8 cellular contexts compared by ENCODE assay signal in the genomic region with DNA sequence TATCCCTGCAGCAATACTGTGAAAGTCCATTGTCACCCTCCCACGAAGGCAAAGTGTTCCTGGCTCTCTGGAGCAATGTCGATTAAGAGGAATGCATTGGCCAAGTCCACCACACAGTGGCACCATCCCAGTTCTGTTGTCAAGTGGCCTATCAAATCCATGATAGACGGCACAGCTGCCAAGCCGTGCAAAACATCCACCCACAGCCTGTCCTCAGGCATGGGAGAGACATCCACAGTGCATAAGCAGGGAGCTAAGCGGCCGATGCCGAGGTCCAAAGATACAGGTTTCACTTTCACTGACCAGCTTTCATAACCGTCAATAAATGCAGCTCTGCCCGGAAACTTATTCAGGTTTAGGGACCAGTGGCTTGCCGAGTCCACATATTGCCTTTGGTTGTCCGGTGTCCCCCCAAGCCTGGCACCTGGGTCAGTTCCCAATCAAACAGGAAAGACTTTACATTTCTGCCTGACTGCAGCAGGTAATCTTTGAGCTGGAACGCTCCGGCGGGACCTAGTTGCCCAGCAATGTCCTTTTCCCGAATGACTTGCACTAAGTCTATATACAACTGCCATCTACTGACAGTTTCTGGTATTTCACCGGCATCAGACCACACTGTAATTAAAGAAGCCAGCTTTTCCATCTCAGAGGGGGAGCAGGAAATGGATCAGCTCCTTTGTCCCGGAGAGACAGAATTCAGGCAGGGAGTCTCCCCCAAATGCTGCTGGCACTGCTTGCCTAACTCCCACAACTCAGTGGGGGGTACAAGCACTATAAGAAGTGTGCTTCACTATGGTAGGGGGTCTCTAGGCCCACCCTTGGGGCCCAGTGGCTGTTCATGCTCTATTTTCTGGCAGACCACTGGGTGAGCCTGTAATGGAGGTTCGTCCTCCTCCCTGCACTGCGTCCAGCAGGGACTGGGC. TPM values are rescaled to one million over a fixed set of nuclear protein-coding genes. Genes with fewer than 3 reads are reported as not detected.
A peak's percentile ranks its signal among the peaks of the same experiment; 100 is the strongest.
DNase-seq lines count a peak whose midpoint lies in the region; ATAC-seq, FAIRE-seq and TF ChIP-seq lines count a peak whose summit lies in the region.

No MANE protein-coding gene starts in this region.

- TF ChIP-seq POLR2A in GM12892 (IDR thresholded peaks at IDR 0.05; ENCODE audit: low read depth, low read length) = no peak

- H3K4me1 Mint-ChIP-seq in chondrocyte (ENCODE audit: low read depth) = peaks cover 32% of the 10 kb centered on the region

- H3K4me3 Mint-ChIP-seq in chondrocyte (ENCODE audit: unreplicated experiment) = peak overlapping the region; percentile 92

- peak overlapping the region; percentile 97 for H3K27ac Mint-ChIP-seq in chondrocyte (ENCODE audit: unreplicated experiment)

- H3K27me3 Mint-ChIP-seq in chondrocyte (ENCODE audit: low read depth) = no peaks in the 10 kb centered on the region

- H3K36me3 Mint-ChIP-seq in chondrocyte (ENCODE audit: low read depth) = no peaks in the 10 kb centered on the region

- ATAC-seq in HG03139 (IDR thresholded peaks at IDR 0.05; ENCODE audit: unreplicated experiment) = peak; percentile 74
- ATAC-seq in HG03025 (IDR thresholded peaks at IDR 0.05; ENCODE audit: low FRiP score, unreplicated experiment) = no peak

- H3K9me3 Mint-ChIP-seq in chondrocyte (ENCODE audit: low read depth) = no peaks in the 10 kb centered on the region

- peak; percentile 38 for DNase-seq in GM12892 (ENCODE audit: insufficient read length)
- peak; percentile 86 for DNase-seq in NCI-H345 (lab: John Stamatoyannopoulos, UW)
- DNase-seq in activated CD4-positive, CD25-positive, alpha-beta regulatory T cell treated with anti-CD3 and anti-CD28 coated beads, Interleukin-2, amount 50 U/mL, for 72 hours = peak; percentile 61
- no peak for DNase-seq in chondrocyte (ENCODE audit: low spot score)
- DNase-seq in islet precursor cell = peak; percentile 88
- peak; percentile 73 for DNase-seq in smooth muscle cell of the brain vasculature (ENCODE audit: low read depth, low spot score)

- FAIRE-seq in GM12892 (lab: Jason Lieb, UNC) = peak; percentile 79

- TF ChIP-seq CTCF in chondrocyte (IDR thresholded peaks at IDR 0.05) = peak; percentile 85

RNA-seq across cellular contexts. Expression of a gene that starts 6.3 kb away (rescaled TPM):
- 3.2 TPM for polyA plus RNA-seq in GM12892 (2012; ENCODE audit: missing spikeins)
- 4.9 to 7.8 TPM (median 5.5 TPM) in 3 replicates for total RNA-seq in chondrocyte

RNA-seq across cellular contexts. Expression of a gene that starts 20.1 kb away (rescaled TPM):
- 1.6 TPM for polyA plus RNA-seq in GM12892 (2012; ENCODE audit: missing spikeins)
- total RNA-seq in chondrocyte = 1.8 to 2.6 TPM (median 2.0 TPM) in 3 replicates

RNA-seq across cellular contexts. Expression of a gene that starts 43.5 kb away (rescaled TPM):
- 5.4 TPM for polyA plus RNA-seq in GM12892 (2012; ENCODE audit: missing spikeins)
- 3.7 to 5.1 TPM (median 4.1 TPM) in 3 replicates for total RNA-seq in chondrocyte
